In the genomic region with DNA sequence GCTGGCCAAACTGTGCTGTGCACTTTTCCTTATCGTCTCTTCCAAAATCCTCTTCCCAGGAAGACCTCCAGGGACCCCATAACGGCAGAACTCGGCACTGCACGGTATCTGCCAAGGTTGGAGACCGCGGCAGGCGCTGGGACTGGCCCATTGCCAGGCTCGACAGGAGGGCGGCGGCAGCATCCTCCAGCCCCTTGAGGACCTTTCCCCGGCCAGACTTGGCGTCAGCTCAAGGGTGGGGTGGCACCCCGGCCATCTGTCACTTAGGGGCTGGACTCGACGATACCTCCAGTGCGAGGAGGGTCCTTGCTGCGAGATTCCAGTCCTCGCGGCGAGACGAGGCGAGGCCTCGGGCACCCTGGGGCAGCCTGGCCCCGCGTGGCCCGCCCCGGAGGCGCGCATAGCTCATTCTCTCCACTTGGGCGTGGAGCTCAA, we compare ENCODE assay signal across 1 cellular context.
TF ChIP-seq lines count a peak whose summit lies in the region.

No MANE protein-coding gene starts in this region.

TF ChIP-seq in HepG2, 621 proteins besides CTCF, POLR2A, EP300 and RAD21 (continued from another document and continues in another):
- TF ChIP-seq, protein P1, sequence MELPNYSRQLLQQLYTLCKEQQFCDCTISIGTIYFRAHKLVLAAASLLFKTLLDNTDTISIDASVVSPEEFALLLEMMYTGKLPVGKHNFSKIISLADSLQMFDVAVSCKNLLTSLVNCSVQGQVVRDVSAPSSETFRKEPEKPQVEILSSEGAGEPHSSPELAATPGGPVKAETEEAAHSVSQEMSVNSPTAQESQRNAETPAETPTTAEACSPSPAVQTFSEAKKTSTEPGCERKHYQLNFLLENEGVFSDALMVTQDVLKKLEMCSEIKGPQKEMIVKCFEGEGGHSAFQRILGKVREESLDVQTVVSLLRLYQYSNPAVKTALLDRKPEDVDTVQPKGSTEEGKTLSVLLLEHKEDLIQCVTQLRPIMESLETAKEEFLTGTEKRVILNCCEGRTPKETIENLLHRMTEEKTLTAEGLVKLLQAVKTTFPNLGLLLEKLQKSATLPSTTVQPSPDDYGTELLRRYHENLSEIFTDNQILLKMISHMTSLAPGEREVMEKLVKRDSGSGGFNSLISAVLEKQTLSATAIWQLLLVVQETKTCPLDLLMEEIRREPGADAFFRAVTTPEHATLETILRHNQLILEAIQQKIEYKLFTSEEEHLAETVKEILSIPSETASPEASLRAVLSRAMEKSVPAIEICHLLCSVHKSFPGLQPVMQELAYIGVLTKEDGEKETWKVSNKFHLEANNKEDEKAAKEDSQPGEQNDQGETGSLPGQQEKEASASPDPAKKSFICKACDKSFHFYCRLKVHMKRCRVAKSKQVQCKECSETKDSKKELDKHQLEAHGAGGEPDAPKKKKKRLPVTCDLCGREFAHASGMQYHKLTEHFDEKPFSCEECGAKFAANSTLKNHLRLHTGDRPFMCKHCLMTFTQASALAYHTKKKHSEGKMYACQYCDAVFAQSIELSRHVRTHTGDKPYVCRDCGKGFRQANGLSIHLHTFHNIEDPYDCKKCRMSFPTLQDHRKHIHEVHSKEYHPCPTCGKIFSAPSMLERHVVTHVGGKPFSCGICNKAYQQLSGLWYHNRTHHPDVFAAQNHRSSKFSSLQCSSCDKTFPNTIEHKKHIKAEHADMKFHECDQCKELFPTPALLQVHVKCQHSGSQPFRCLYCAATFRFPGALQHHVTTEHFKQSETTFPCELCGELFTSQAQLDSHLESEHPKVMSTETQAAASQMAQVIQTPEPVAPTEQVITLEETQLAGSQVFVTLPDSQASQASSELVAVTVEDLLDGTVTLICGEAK (IDR thresholded peaks at IDR 0.05), result no peak
- TF ChIP-seq, protein P1 (CRISPR knock-in tag; IDR thresholded peaks at IDR 0.05), result 0 out of 2 replicates have a peak, but pooled peaks have one; percentile 17
- TF ChIP-seq, protein P2, sequence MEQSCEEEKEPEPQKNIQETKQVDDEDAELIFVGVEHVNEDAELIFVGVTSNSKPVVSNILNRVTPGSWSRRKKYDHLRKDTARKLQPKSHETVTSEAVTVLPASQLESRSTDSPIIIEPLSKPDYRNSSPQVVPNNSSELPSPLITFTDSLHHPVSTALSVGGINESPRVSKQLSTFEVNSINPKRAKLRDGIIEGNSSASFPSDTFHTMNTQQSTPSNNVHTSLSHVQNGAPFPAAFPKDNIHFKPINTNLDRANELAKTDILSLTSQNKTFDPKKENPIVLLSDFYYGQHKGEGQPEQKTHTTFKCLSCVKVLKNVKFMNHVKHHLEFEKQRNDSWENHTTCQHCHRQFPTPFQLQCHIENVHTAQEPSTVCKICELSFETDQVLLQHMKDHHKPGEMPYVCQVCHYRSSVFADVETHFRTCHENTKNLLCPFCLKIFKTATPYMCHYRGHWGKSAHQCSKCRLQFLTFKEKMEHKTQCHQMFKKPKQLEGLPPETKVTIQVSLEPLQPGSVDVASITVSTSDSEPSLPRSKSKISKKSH (CRISPR knock-in tag; IDR thresholded peaks at IDR 0.05; ENCODE audit: borderline replicate concordance), result no peak
- TF ChIP-seq ZSCAN31 (CRISPR knock-in tag; IDR thresholded peaks at IDR 0.05; ENCODE audit: low read depth) (no peak), FOXP1 (IDR thresholded peaks at IDR 0.05) (no peak), FOXP1 (CRISPR knock-in tag; IDR thresholded peaks at IDR 0.05) (no peak), FOSL1 (CRISPR knock-in tag; IDR thresholded peaks at IDR 0.05; ENCODE audit: borderline replicate concordance) (no peak), RELA (CRISPR knock-in tag; IDR thresholded peaks at IDR 0.05) (no peak), KAT7 (CRISPR knock-in tag; IDR thresholded peaks at IDR 0.05; ENCODE audit: borderline replicate concordance) (peak; percentile 32; the same call in 1 of the 2 replicates), ZNF282 (IDR thresholded peaks at IDR 0.05; ENCODE audit: partially characterized antibody) (no peak), ZNF232 (CRISPR knock-in tag; IDR thresholded peaks at IDR 0.05; ENCODE audit: borderline replicate concordance) (0 out of 2 replicates have a peak, but pooled peaks have one; percentile 21), ZC3H4 (CRISPR knock-in tag; IDR thresholded peaks at IDR 0.05; ENCODE audit: borderline replicate concordance) (no peak), NBN (conservative IDR thresholded peaks at IDR 0.05) (no peak), GABPA (IDR thresholded peaks at IDR 0.05; ENCODE audit: low read depth, low read length) (no peak), GABPA (CRISPR knock-in tag; IDR thresholded peaks at IDR 0.05; ENCODE audit: low read depth) (no peak), ZFP62 (CRISPR knock-in tag; IDR thresholded peaks at IDR 0.05) (no peak), SOX6 (IDR thresholded peaks at IDR 0.05) (no peak), SOX6 (CRISPR knock-in tag; IDR thresholded peaks at IDR 0.05) (no peak), ZNF160 (CRISPR knock-in tag; IDR thresholded peaks at IDR 0.05) (no peak), ZNF841 (CRISPR knock-in tag; IDR thresholded peaks at IDR 0.05; ENCODE audit: borderline replicate concordance) (no peak)
- TF ChIP-seq, protein P3, sequence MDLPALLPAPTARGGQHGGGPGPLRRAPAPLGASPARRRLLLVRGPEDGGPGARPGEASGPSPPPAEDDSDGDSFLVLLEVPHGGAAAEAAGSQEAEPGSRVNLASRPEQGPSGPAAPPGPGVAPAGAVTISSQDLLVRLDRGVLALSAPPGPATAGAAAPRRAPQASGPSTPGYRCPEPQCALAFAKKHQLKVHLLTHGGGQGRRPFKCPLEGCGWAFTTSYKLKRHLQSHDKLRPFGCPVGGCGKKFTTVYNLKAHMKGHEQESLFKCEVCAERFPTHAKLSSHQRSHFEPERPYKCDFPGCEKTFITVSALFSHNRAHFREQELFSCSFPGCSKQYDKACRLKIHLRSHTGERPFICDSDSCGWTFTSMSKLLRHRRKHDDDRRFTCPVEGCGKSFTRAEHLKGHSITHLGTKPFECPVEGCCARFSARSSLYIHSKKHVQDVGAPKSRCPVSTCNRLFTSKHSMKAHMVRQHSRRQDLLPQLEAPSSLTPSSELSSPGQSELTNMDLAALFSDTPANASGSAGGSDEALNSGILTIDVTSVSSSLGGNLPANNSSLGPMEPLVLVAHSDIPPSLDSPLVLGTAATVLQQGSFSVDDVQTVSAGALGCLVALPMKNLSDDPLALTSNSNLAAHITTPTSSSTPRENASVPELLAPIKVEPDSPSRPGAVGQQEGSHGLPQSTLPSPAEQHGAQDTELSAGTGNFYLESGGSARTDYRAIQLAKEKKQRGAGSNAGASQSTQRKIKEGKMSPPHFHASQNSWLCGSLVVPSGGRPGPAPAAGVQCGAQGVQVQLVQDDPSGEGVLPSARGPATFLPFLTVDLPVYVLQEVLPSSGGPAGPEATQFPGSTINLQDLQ (CRISPR knock-in tag; IDR thresholded peaks at IDR 0.05), result no peak; the same call in 1 of the 2 replicates
- TF ChIP-seq, protein P4, sequence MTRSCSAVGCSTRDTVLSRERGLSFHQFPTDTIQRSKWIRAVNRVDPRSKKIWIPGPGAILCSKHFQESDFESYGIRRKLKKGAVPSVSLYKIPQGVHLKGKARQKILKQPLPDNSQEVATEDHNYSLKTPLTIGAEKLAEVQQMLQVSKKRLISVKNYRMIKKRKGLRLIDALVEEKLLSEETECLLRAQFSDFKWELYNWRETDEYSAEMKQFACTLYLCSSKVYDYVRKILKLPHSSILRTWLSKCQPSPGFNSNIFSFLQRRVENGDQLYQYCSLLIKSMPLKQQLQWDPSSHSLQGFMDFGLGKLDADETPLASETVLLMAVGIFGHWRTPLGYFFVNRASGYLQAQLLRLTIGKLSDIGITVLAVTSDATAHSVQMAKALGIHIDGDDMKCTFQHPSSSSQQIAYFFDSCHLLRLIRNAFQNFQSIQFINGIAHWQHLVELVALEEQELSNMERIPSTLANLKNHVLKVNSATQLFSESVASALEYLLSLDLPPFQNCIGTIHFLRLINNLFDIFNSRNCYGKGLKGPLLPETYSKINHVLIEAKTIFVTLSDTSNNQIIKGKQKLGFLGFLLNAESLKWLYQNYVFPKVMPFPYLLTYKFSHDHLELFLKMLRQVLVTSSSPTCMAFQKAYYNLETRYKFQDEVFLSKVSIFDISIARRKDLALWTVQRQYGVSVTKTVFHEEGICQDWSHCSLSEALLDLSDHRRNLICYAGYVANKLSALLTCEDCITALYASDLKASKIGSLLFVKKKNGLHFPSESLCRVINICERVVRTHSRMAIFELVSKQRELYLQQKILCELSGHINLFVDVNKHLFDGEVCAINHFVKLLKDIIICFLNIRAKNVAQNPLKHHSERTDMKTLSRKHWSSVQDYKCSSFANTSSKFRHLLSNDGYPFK (CRISPR knock-in tag; IDR thresholded peaks at IDR 0.05; ENCODE audit: borderline replicate concordance), result no peak
- TF ChIP-seq, protein P5, sequence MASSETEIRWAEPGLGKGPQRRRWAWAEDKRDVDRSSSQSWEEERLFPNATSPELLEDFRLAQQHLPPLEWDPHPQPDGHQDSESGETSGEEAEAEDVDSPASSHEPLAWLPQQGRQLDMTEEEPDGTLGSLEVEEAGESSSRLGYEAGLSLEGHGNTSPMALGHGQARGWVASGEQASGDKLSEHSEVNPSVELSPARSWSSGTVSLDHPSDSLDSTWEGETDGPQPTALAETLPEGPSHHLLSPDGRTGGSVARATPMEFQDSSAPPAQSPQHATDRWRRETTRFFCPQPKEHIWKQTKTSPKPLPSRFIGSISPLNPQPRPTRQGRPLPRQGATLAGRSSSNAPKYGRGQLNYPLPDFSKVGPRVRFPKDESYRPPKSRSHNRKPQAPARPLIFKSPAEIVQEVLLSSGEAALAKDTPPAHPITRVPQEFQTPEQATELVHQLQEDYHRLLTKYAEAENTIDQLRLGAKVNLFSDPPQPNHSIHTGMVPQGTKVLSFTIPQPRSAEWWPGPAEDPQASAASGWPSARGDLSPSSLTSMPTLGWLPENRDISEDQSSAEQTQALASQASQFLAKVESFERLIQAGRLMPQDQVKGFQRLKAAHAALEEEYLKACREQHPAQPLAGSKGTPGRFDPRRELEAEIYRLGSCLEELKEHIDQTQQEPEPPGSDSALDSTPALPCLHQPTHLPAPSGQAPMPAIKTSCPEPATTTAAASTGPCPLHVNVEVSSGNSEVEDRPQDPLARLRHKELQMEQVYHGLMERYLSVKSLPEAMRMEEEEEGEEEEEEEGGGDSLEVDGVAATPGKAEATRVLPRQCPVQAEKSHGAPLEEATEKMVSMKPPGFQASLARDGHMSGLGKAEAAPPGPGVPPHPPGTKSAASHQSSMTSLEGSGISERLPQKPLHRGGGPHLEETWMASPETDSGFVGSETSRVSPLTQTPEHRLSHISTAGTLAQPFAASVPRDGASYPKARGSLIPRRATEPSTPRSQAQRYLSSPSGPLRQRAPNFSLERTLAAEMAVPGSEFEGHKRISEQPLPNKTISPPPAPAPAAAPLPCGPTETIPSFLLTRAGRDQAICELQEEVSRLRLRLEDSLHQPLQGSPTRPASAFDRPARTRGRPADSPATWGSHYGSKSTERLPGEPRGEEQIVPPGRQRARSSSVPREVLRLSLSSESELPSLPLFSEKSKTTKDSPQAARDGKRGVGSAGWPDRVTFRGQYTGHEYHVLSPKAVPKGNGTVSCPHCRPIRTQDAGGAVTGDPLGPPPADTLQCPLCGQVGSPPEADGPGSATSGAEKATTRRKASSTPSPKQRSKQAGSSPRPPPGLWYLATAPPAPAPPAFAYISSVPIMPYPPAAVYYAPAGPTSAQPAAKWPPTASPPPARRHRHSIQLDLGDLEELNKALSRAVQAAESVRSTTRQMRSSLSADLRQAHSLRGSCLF (CRISPR knock-in tag; IDR thresholded peaks at IDR 0.05; ENCODE audit: borderline replicate concordance), result no peak
- TF ChIP-seq, protein P6, sequence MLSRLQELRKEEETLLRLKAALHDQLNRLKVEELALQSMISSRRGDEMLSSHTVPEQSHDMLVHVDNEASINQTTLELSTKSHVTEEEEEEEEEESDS (CRISPR knock-in tag; IDR thresholded peaks at IDR 0.05; ENCODE audit: borderline replicate concordance), result no peak
- TF ChIP-seq, protein P7, sequence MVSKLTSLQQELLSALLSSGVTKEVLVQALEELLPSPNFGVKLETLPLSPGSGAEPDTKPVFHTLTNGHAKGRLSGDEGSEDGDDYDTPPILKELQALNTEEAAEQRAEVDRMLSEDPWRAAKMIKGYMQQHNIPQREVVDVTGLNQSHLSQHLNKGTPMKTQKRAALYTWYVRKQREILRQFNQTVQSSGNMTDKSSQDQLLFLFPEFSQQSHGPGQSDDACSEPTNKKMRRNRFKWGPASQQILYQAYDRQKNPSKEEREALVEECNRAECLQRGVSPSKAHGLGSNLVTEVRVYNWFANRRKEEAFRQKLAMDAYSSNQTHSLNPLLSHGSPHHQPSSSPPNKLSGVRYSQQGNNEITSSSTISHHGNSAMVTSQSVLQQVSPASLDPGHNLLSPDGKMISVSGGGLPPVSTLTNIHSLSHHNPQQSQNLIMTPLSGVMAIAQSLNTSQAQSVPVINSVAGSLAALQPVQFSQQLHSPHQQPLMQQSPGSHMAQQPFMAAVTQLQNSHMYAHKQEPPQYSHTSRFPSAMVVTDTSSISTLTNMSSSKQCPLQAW (CRISPR knock-in tag; IDR thresholded peaks at IDR 0.05), result no peak
